16 cellular contexts compared by ENCODE assay signal in the genomic region with DNA sequence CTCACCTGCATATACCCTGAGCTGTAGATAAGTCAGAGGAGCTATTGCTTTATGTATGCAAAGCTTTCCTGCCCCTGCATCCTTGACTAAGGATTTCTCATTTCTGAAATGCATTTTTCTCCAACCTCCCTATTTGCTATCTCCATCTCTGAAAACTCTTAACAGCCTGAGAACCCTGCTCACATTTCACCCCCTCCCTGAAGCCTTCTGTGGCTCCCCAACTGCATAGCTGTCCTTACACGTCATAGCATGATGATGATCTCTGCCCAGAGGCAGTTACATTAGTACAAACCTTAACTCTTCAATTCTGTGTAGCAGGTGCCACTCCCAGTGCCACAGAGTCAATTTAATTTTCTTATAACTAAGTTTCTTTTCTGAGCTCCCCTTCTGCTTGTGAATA.
DNase-seq lines count a peak whose midpoint lies in the region; ATAC-seq and TF ChIP-seq lines count a peak whose summit lies in the region.
"Had no signal": no experiment of that assay in that cellular context is flagged by ENCODE, and none has a peak within 500 bp of the region (broad histone marks: within the 10 kb centered on the region; RNA-seq: fewer than 3 reads in every experiment).

No MANE protein-coding gene starts in this region.

- peaks cover 7 to 15% (median 11%) of the 10 kb centered on the region in 11 experiments for H3K9me3 ChIP-seq in BLaER1 treated with 17β-estradiol and CSF1 and Interleukin-3, amounts not matched to agents 10 nM and 100 nM (replicated peaks in 1 of 11)
- no peaks in the 10 kb centered on the region for H3K9me3 ChIP-seq in Peyer's patch
- H3K9me3 ChIP-seq in lower lobe of right lung, result no peaks in the 10 kb centered on the region
- H3K9me3 ChIP-seq: BE2C had no signal

- H3K4me3 ChIP-seq in BLaER1 treated with 17β-estradiol and CSF1 and Interleukin-3, amounts not matched to agents 10 nM and 100 nM, result no peak overlapping the region
- H3K4me3 ChIP-seq in Peyer's patch (no peak overlapping the region), lower lobe of right lung (no peak overlapping the region)

- no peak overlapping the region for H3K27ac ChIP-seq in BLaER1 treated with 17β-estradiol and CSF1 and Interleukin-3, amounts not matched to agents 10 nM and 100 nM
- H3K27ac ChIP-seq in Peyer's patch (no peak overlapping the region), lower lobe of right lung (no peak overlapping the region)

- H3K4me2 ChIP-seq in BLaER1 treated with 17β-estradiol and CSF1 and Interleukin-3, amounts not matched to agents 10 nM and 100 nM, result peak overlapping the region in 10 of 11 experiments; percentile 18 to 77 (median 68); a peak in 16 of 22 replicates

- H4K20me1 ChIP-seq in BLaER1 treated with 17β-estradiol and CSF1 and Interleukin-3, amounts not matched to agents 10 nM and 100 nM, result no peaks in the 10 kb centered on the region

- no peak overlapping the region for H3K9ac ChIP-seq in BLaER1 treated with 17β-estradiol and CSF1 and Interleukin-3, amounts not matched to agents 10 nM and 100 nM

- H3K36me3 ChIP-seq in BLaER1 treated with 17β-estradiol and CSF1 and Interleukin-3, amounts not matched to agents 10 nM and 100 nM, result peaks cover 0 to 4% (median 0%) of the 10 kb centered on the region in 11 experiments; a peak in 1 of 22 replicates
- H3K36me3 ChIP-seq in Peyer's patch, result no peaks in the 10 kb centered on the region
- no peaks in the 10 kb centered on the region for H3K36me3 ChIP-seq in lower lobe of right lung
- H3K36me3 ChIP-seq: BE2C had no signal

- TF ChIP-seq CTCF in Peyer's patch (IDR thresholded peaks at IDR 0.05), result no peak
- TF ChIP-seq CTCF in lower lobe of right lung (IDR thresholded peaks at IDR 0.05), result no peak

- TF ChIP-seq POLR2A in erythroblast (IDR thresholded peaks at IDR 0.05; ENCODE audit: low read length) (no peak), Peyer's patch (IDR thresholded peaks at IDR 0.05) (no peak)

- peaks cover 12 to 31% (median 26%) of the 10 kb centered on the region in 10 experiments for H3K4me1 ChIP-seq in BLaER1 treated with 17β-estradiol and CSF1 and Interleukin-3, amounts not matched to agents 10 nM and 100 nM
- H3K4me1 ChIP-seq in Peyer's patch, result no peaks in the 10 kb centered on the region
- peaks cover 4% of the 10 kb centered on the region for H3K4me1 ChIP-seq in lower lobe of right lung
- H3K4me1 ChIP-seq: BE2C had no signal

- DNase-seq in HPDE6-E6E7 (ENCODE audit: extremely low spot score) (peak; percentile 36), T1000 (lab: John Stamatoyannopoulos, UW) (peak; percentile 27), islet precursor cell (peak; percentile 79), erythroblast (lab: John Stamatoyannopoulos, UW) (no peak), Peyer's patch (no peak), middle frontal gyrus (ENCODE audit: extremely low spot score, low spot score) (no peak), lower lobe of right lung (no peak)
- DNase-seq: activated B cell treated with CpG ODN at 0.5 μM for 24 hours; activated CD8-positive, alpha-beta memory T cell treated with anti-CD3 and anti-CD28 coated beads, Interleukin-2, amount 50 U/mL, for 48 hours; BE2C; DMS79 treated with DMSO at 0.1 percent for 48 hours; kidney; NCI-H1694; NCI-H526; OCI-M1 had no signal

- intact Hi-C loops in lower lobe of right lung (cut with DNase I), result no loop called here

- H3K27me3 ChIP-seq in BLaER1 treated with 17β-estradiol and CSF1 and Interleukin-3, amounts not matched to agents 10 nM and 100 nM, result no peaks in the 10 kb centered on the region
- H3K27me3 ChIP-seq in Peyer's patch, result no peaks in the 10 kb centered on the region
- no peaks in the 10 kb centered on the region for H3K27me3 ChIP-seq in lower lobe of right lung (ENCODE audit: low read depth)
- H3K27me3 ChIP-seq: BE2C had no signal

- ATAC-seq in lower lobe of right lung, result no peak

Comparison
In these comparisons a context has a peak if more than half of its experiments do, and no peak if none do; other contexts are left out.
1. DNase-seq: peak in HPDE6-E6E7 (single experiment), T1000 (single experiment) and islet precursor cell (single experiment); none in erythroblast (0 of 2), Peyer's patch (0 of 3), middle frontal gyrus (single experiment) and lower lobe of right lung (single experiment).